In the genomic region with DNA sequence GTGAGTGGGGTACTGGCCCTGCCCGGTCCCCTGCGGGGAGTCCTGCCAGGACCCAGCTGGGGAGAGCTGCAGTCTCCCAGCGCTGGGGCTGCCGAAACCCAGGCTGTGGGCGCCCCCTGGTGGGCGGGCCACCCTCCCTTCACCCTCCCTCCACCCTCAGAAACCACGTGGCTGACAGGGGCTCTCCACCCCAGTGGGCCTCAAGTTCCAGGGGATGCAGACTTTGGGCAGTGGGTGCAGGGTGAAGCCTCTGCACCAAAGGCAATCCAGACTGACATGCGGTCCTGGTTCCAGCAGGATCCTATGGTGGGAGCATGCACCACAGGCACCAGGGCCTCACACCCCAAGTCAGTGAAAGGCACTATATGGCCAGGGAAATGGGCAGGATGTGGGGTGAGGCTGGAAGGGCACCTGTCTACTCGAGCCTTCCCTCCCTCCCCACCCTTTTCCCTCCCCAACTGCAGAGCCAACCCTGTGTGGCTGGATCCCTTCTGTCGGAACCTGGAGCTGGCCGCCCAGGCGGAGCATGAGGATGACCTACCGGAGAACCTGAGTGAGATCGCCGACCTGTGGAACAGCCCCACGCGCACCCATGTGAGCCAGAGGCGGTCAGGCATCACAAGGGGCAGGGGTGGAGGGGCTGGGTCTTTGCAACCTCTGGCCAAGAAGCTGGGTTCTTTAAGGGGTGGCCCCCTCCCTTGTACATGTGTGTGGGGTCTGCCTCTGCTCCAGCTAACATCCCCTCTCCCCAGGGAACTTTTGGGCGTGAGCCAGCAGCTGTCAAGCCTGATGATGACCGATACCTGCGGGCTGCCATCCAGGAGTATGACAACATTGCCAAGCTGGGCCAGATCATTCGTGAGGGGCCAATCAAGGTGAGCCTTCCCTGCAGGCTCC, we compare ENCODE assay signal across 8 cellular contexts. TPM values are rescaled to one million over a fixed set of nuclear protein-coding genes. Genes with fewer than 3 reads are reported as not detected.
A peak's percentile ranks its signal among the peaks of the same experiment; 100 is the strongest.
DNase-seq lines count a peak whose midpoint lies in the region; ATAC-seq lines count a peak whose summit lies in the region.

No MANE protein-coding gene starts in this region.

- peak; percentile 60 for ATAC-seq in GM21825 (IDR thresholded peaks at IDR 0.05; ENCODE audit: unreplicated experiment)

- H3K4me1 ChIP-seq in mesenchymal stem cell (ENCODE audit: control insufficient read depth, insufficient read depth, low read depth, low read length): peaks cover 3% of the 10 kb centered on the region

- no peak overlapping the region for H3K9ac ChIP-seq in mesenchymal stem cell (ENCODE audit: low read length)

- no peaks in the 10 kb centered on the region for H3K9me3 ChIP-seq in mesenchymal stem cell (ENCODE audit: control insufficient read depth, low read length)

- H3K27ac ChIP-seq in mesenchymal stem cell (ENCODE audit: low read length, poor library complexity, severe bottlenecking): no peak overlapping the region

- H3K4me2 ChIP-seq in mesenchymal stem cell (ENCODE audit: low read length, poor library complexity, severe bottlenecking): no peak overlapping the region

- no peak overlapping the region for H2AFZ ChIP-seq in mesenchymal stem cell (ENCODE audit: low read depth, low read length)

- H2BK12ac ChIP-seq in mesenchymal stem cell (ENCODE audit: low read length in 2 of 2): no peak overlapping the region

- peak overlapping the region; percentile 16 for H4K91ac ChIP-seq in mesenchymal stem cell (ENCODE audit: low read length)

- H3K79me1 ChIP-seq in mesenchymal stem cell (replicated peaks; ENCODE audit: low read length, poor library complexity, severe bottlenecking): peaks cover 1% of the 10 kb centered on the region

- H3K4ac ChIP-seq in mesenchymal stem cell (ENCODE audit: low read depth in 1 of 2, low read length in 2 of 2): no peak overlapping the region

- H3K18ac ChIP-seq in mesenchymal stem cell (ENCODE audit: low read depth in 1 of 2, low read length in 2 of 2): no peak overlapping the region

- no peak overlapping the region for H3K23ac ChIP-seq in mesenchymal stem cell (ENCODE audit: low read length in 2 of 2)

- H3K4me3 ChIP-seq in mesenchymal stem cell (ENCODE audit: insufficient read depth in 1 of 2, low read depth in 1 of 2, low read length in 2 of 2): no peak overlapping the region

- H3K27me3 ChIP-seq in mesenchymal stem cell (ENCODE audit: control insufficient read depth in 1 of 2, insufficient read depth in 1 of 2, low read length in 2 of 2): peaks cover 2% of the 10 kb centered on the region in 2 experiments

- 65% methylated on average over 21 of the region's 22 CpGs for WGBS in mesenchymal stem cell

- H2BK120ac ChIP-seq in mesenchymal stem cell (ENCODE audit: low read depth, low read length): no peak overlapping the region

- peaks cover 53 to 56% of the 10 kb centered on the region in 2 experiments for H3K36me3 ChIP-seq in mesenchymal stem cell (ENCODE audit: control insufficient read depth in 1 of 2, insufficient read depth in 2 of 2, low read depth in 1 of 2, low read length in 2 of 2)

- DNase-seq in COLO668 (lab: John Stamatoyannopoulos, UW; ENCODE audit: unreplicated experiment) (peak; percentile 21), NCI-H2171 (lab: John Stamatoyannopoulos, UW) (peak; percentile 34), mesenchymal stem cell (peak; percentile 48), dedifferentiated amniotic fluid mesenchymal stem cell (ENCODE audit: extremely low spot score) (no peak)
- peak; percentile 74 to 76 for DNase-seq in activated CD4-positive, alpha-beta T cell treated with anti-CD3 and anti-CD28 coated beads, Interleukin-2, amount 50 U/mL, for 4 hours
- DNase-seq in effector CD4-positive, alpha-beta T cell: peak; percentile 77
- peak; percentile 66 for DNase-seq in stimulated activated CD8-positive, alpha-beta memory T cell treated with anti-CD3 and anti-CD28 coated beads, Interleukin-4, amount 100 ng/mL, for 1 hour (ENCODE audit: low read depth in 2 of 2, low spot score in 1 of 2)

- no peak overlapping the region for H4K8ac ChIP-seq in mesenchymal stem cell (ENCODE audit: low read length)

- no peak overlapping the region for H3K14ac ChIP-seq in mesenchymal stem cell (ENCODE audit: low read length in 2 of 2)

- no peak overlapping the region for H2BK5ac ChIP-seq in mesenchymal stem cell (ENCODE audit: low read depth, low read length, poor library complexity, severe bottlenecking)

- H2BK15ac ChIP-seq in mesenchymal stem cell (ENCODE audit: low read depth, poor library complexity, severe bottlenecking): no peak overlapping the region

- H2AK5ac ChIP-seq in mesenchymal stem cell (ENCODE audit: low read length, severe bottlenecking): no peak overlapping the region

RNA-seq across cellular contexts. Expression of gene PSAP, which starts 38.8 kb away (rescaled TPM):
- polyA plus RNA-seq in mesenchymal stem cell (2013, experiment 1 of 2): 688 TPM
- 698 TPM for polyA plus RNA-seq in mesenchymal stem cell (2013, experiment 2 of 2)

RNA-seq across cellular contexts. Expression of gene VSIR, which starts 38.9 kb away (rescaled TPM):
- polyA plus RNA-seq in mesenchymal stem cell (2013, experiment 1 of 2): 3.3 TPM
- 3.8 TPM for polyA plus RNA-seq in mesenchymal stem cell (2013, experiment 2 of 2)
